In the genomic region with DNA sequence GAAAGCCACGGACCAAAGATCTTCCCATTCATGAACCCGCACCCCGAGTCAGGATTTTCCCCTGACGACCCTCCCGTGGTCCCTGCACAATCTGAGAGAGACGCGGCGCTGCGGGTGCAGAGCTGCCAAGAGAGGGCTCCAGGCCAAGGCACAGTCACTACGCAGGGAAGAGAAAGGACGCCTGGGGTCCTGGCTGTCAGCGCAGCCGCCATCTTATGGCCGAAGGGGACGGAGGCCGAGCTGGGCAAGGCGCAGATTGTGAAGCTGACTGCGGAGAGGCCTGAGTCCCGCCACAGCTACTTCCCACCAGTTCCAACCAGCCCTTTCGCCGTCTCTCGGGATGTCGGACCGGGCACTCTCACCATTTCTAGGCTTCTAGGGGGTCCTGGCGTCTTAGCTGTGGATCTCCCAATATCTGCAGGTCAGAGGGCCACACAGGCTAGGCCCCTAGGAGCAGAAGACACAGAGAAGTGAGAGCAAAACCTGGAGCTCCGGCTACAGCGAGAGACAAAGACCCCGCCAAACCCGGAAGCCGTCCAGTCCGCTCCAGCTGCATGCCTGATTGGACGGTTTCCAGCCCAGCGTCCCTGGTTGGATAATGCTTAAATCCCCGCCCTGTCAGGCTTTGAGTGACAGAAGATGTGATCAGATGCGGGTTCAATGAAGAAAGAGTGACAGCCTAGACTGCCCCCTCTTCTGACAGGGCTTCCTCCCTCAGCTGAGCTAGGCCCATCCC, we compare ENCODE assay signal across 8 cellular contexts. TPM values are rescaled to one million over a fixed set of nuclear protein-coding genes. Genes with fewer than 3 reads are reported as not detected.
DNase-seq lines count a peak whose midpoint lies in the region; ATAC-seq and TF ChIP-seq lines count a peak whose summit lies in the region.

TSS of gene ZNF100 (minus strand) at position 515 of the 736 bp plus-strand sequence. CDS start at position 365, 150 bp downstream.

- peak; percentile 47 to 75 for DNase-seq in NCI-H187 (lab: John Stamatoyannopoulos, UW)
- peak; percentile 76 to 96 for DNase-seq in ascending aorta (ENCODE audit: low spot score in 2 of 2)
- DNase-seq in hepatic stellate cell (ENCODE audit: low spot score), result peak; percentile 86
- DNase-seq in putamen (ENCODE audit: low spot score), result peak; percentile 89
- no peak for DNase-seq in vagina (ENCODE audit: extremely low spot score in 2 of 2)

- ATAC-seq in GM18499 (IDR thresholded peaks at IDR 0.05; ENCODE audit: insufficient read depth, unreplicated experiment), result peak; percentile 85
- peak; percentile 94 for ATAC-seq in HG02938 (IDR thresholded peaks at IDR 0.05; ENCODE audit: unreplicated experiment)

- H3K27ac ChIP-seq in ascending aorta, result peak within 1 kb of the TSS; percentile 88 to 89
- H3K27ac ChIP-seq in vagina, result peak within 1 kb of the TSS; percentile 70

- H3K4me3 ChIP-seq in ascending aorta (peak within 1 kb of the TSS; percentile 59 to 86), vagina (peak within 1 kb of the TSS; percentile 57 to 78)

- H3K36me3 ChIP-seq in ascending aorta (peaks cover 8 to 15% of the 10 kb centered on the region in 2 donors), vagina (peaks cover 0 to 14% of the 10 kb centered on the region in 2 donors)

- peak in 1 of 2 donors; percentile 40 for TF ChIP-seq POLR2A in vagina (IDR thresholded peaks at IDR 0.05)

- H3K9me3 ChIP-seq in ascending aorta (no peaks in the 10 kb centered on the region), vagina (no peaks in the 10 kb centered on the region)

- intact Hi-C loops in T-helper 2 cell treated with Interferon-gamma antibody and Interleukin-4, amounts not matched to agents 100 ng/mL and 5 ng/mL, for 36 hours (cut with micrococcal nuclease), result loop anchor here (1.0 to 10.0 kb wide), 7 partner anchors 70 to 622 kb away; partner anchors contain the start of genes ZNF43, ZNF431, ZNF493 and ZNF708
- intact Hi-C loops in ascending aorta (cut with DNase I) (loop anchor here (1.0 to 10.0 kb wide), 5 partner anchors 68 to 765 kb away; partner anchors contain the start of genes ZNF429 and ZNF493), vagina (cut with DNase I) (no loop called here)

- TF ChIP-seq CTCF in ascending aorta (IDR thresholded peaks at IDR 0.05) (no peak), vagina (IDR thresholded peaks at IDR 0.05) (no peak)

- no peaks in the 10 kb centered on the region for H3K27me3 ChIP-seq in ascending aorta
- H3K27me3 ChIP-seq in vagina, result no peaks in the 10 kb centered on the region

- peaks cover 0 to 3% of the 10 kb centered on the region in 2 donors for H3K4me1 ChIP-seq in ascending aorta
- H3K4me1 ChIP-seq in vagina, result peaks cover 14% of the 10 kb centered on the region

RNA-seq across cellular contexts. Expression of gene ZNF100, which starts in this region (rescaled TPM):
- 22.3 and 22.4 TPM in 2 replicates for total RNA-seq in T-helper 2 cell treated with Interferon-gamma antibody and Interleukin-4, amounts not matched to agents 100 ng/mL and 5 ng/mL, for 36 hours
- total RNA-seq in ascending aorta, result 4.2 TPM
- total RNA-seq in vagina, result 5.4 TPM

Comparison
In these comparisons a context has a peak if more than half of its experiments do, and no peak if none do; other contexts are left out.
1. DNase-seq: peak in NCI-H187 (2 of 2), ascending aorta (2 of 2), hepatic stellate cell (single experiment) and putamen (single experiment); none in vagina (0 of 2).